Comparison of ENCODE assay signal across 12 cellular contexts in genomic region chr11:103338621-103339484, GRCh38.
DNase-seq lines count a peak whose midpoint lies in the region; ATAC-seq and TF ChIP-seq lines count a peak whose summit lies in the region.
"Had no signal": no experiment of that assay in that cellular context is flagged by ENCODE, and none has a peak within 500 bp of the region (broad histone marks: within the 10 kb centered on the region; RNA-seq: fewer than 3 reads in every experiment).

No MANE protein-coding gene starts in this region.

- H3K36me3 ChIP-seq in adipocyte (ENCODE audit: control insufficient read depth, insufficient read depth, low read length, severe bottlenecking) (peaks cover 3% of the 10 kb centered on the region), esophagus muscularis mucosa (peaks cover 0 to 4% (median 0%) of the 10 kb centered on the region in 4 donors)
- H3K36me3 ChIP-seq in naive thymus-derived CD4-positive, alpha-beta T cell (ENCODE audit: control insufficient read depth in 2 of 3, insufficient read depth in 3 of 3, low read length in 3 of 3), result no peaks in the 10 kb centered on the region
- H3K36me3 ChIP-seq: lower lobe of right lung had no signal

- POLR2A ChIA-PET in naive thymus-derived CD4-positive, alpha-beta T cell (lab: Charles Lee), result no interaction called here

- peak overlapping the region; percentile 12; the same call in 1 of the 2 replicates for H3K27ac Mint-ChIP-seq in HFFc6
- no peak overlapping the region for H3K27ac Mint-ChIP-seq in naive thymus-derived CD4-positive, alpha-beta T cell
- H3K27ac Mint-ChIP-seq: CD4-positive, CD25-positive, alpha-beta regulatory T cell had no signal

- no peak overlapping the region for H3K9ac ChIP-seq in adipocyte (ENCODE audit: low read length)

- peaks cover 18% of the 10 kb centered on the region for H3K4me1 Mint-ChIP-seq in HFFc6 (ENCODE audit: low read depth)
- H3K4me1 Mint-ChIP-seq in naive thymus-derived CD4-positive, alpha-beta T cell, result no peaks in the 10 kb centered on the region
- H3K4me1 Mint-ChIP-seq: CD4-positive, CD25-positive, alpha-beta regulatory T cell had no signal

- H3K27me3 Mint-ChIP-seq in HFFc6 (ENCODE audit: insufficient read depth), result no peaks in the 10 kb centered on the region
- no peaks in the 10 kb centered on the region for H3K27me3 Mint-ChIP-seq in naive thymus-derived CD4-positive, alpha-beta T cell
- H3K27me3 Mint-ChIP-seq: CD4-positive, CD25-positive, alpha-beta regulatory T cell had no signal

- TF ChIP-seq EP300 in esophagus muscularis mucosa (IDR thresholded peaks at IDR 0.05), result no peak

- H3K36me3 Mint-ChIP-seq in HFFc6 (ENCODE audit: low read depth), result peaks cover 18% of the 10 kb centered on the region
- peaks cover 0 to 4% (median 0%) of the 10 kb centered on the region in 5 donors for H3K36me3 Mint-ChIP-seq in naive thymus-derived CD4-positive, alpha-beta T cell
- H3K36me3 Mint-ChIP-seq: CD4-positive, CD25-positive, alpha-beta regulatory T cell had no signal

- H3K9me3 ChIP-seq in adipocyte (ENCODE audit: control insufficient read depth, low read length) (no peaks in the 10 kb centered on the region), esophagus muscularis mucosa (no peaks in the 10 kb centered on the region)
- H3K9me3 ChIP-seq in naive thymus-derived CD4-positive, alpha-beta T cell (ENCODE audit: control insufficient read depth in 2 of 3, low read length in 3 of 3), result no peaks in the 10 kb centered on the region
- H3K9me3 ChIP-seq: lower lobe of right lung had no signal

- H3K4me1 ChIP-seq in adipocyte (ENCODE audit: control insufficient read depth, insufficient read depth, low read length) (no peaks in the 10 kb centered on the region), esophagus muscularis mucosa (no peaks in the 10 kb centered on the region)
- H3K4me1 ChIP-seq in naive thymus-derived CD4-positive, alpha-beta T cell (ENCODE audit: control insufficient read depth in 2 of 2, insufficient read depth in 2 of 2, low read length in 2 of 2), result no peaks in the 10 kb centered on the region
- H3K4me1 ChIP-seq: lower lobe of right lung had no signal

- no peak overlapping the region for H3K27ac ChIP-seq in esophagus muscularis mucosa (replicated peaks in 1 of 4)
- no peak overlapping the region for H3K27ac ChIP-seq in naive thymus-derived CD4-positive, alpha-beta T cell (ENCODE audit: low read depth, low read length)
- H3K27ac ChIP-seq: lower lobe of right lung had no signal

- H3K4me3 Mint-ChIP-seq in HFFc6, result no peak overlapping the region
- H3K4me3 Mint-ChIP-seq in naive thymus-derived CD4-positive, alpha-beta T cell, result no peak overlapping the region
- H3K4me3 Mint-ChIP-seq: CD4-positive, CD25-positive, alpha-beta regulatory T cell had no signal

- CTCF ChIA-PET in naive thymus-derived CD4-positive, alpha-beta T cell (lab: Charles Lee), result no interaction called here

- intact Hi-C loops in esophagus muscularis mucosa (cut with DNase I), result no loop called here
- intact Hi-C loops in naive thymus-derived CD4-positive, alpha-beta T cell (cut with micrococcal nuclease), result no loop called here

- no peak for ATAC-seq in naive thymus-derived CD4-positive, alpha-beta T cell
- ATAC-seq: lower lobe of right lung had no signal

- H3K27me3 ChIP-seq in adipocyte (replicated peaks; ENCODE audit: control insufficient read depth, insufficient read depth, low read length) (no peaks in the 10 kb centered on the region), esophagus muscularis mucosa (no peaks in the 10 kb centered on the region)
- no peaks in the 10 kb centered on the region for H3K27me3 ChIP-seq in naive thymus-derived CD4-positive, alpha-beta T cell (ENCODE audit: control insufficient read depth in 2 of 2, insufficient read depth in 2 of 2, low read length in 2 of 2)

- 60% methylated on average over 2 of the region's 2 CpGs for WGBS in esophagus muscularis mucosa

- peak; percentile 16 for DNase-seq in AG09309 (ENCODE audit: low read depth)
- DNase-seq in HFFc6, result peak; percentile 58
- DNase-seq in adipocyte (ENCODE audit: low read depth), result peak; percentile 27
- peak; percentile 15 for DNase-seq in iPS DF 19.7 (ENCODE audit: low read depth, low spot score)
- no peak for DNase-seq in esophagus muscularis mucosa (ENCODE audit: extremely low spot score)
- DNase-seq in naive thymus-derived CD4-positive, alpha-beta T cell, result no peak
- no peak for DNase-seq in 8988T
- no peak for DNase-seq in T1000 (lab: John Stamatoyannopoulos, UW)
- DNase-seq: activated gamma-delta T cell treated with Interleukin-2 at 50 U/mL for 16 hours; CD4-positive, CD25-positive, alpha-beta regulatory T cell; effector CD4-positive, alpha-beta T cell; lower lobe of right lung had no signal

- no peak overlapping the region for H3K4me3 ChIP-seq in AG09309 (ENCODE audit: control insufficient read depth, low read depth, low read length)
- H3K4me3 ChIP-seq in adipocyte (ENCODE audit: low read length), result no peak overlapping the region
- no peak overlapping the region for H3K4me3 ChIP-seq in esophagus muscularis mucosa
- H3K4me3 ChIP-seq in naive thymus-derived CD4-positive, alpha-beta T cell (ENCODE audit: low read length), result no peak overlapping the region
- H3K4me3 ChIP-seq: lower lobe of right lung had no signal

- no peaks in the 10 kb centered on the region for H3K9me3 Mint-ChIP-seq in HFFc6
- no peaks in the 10 kb centered on the region for H3K9me3 Mint-ChIP-seq in naive thymus-derived CD4-positive, alpha-beta T cell
- H3K9me3 Mint-ChIP-seq: CD4-positive, CD25-positive, alpha-beta regulatory T cell had no signal

- TF ChIP-seq POLR2A in esophagus muscularis mucosa (IDR thresholded peaks at IDR 0.05; ENCODE audit: low read depth), result no peak

- TF ChIP-seq CTCF in AG09309 (IDR thresholded peaks at IDR 0.05; ENCODE audit: control insufficient read depth, insufficient read depth, low read depth, low read length, missing control alignments) (peak; percentile 30), HFFc6 (IDR thresholded peaks at IDR 0.05) (peak; percentile 48), esophagus muscularis mucosa (IDR thresholded peaks at IDR 0.05) (no peak)

Comparison
In these comparisons a context has a peak if more than half of its experiments do, and no peak if none do; other contexts are left out.
1. DNase-seq: peak in AG09309 (single experiment), HFFc6 (single experiment), adipocyte (single experiment) and iPS DF 19.7 (single experiment); none in esophagus muscularis mucosa (single experiment), naive thymus-derived CD4-positive, alpha-beta T cell (0 of 9), 8988T (single experiment) and T1000 (single experiment).
2. CTCF ChIP-seq: peak in AG09309 (single experiment) and HFFc6 (single experiment); none in esophagus muscularis mucosa (0 of 3).